Comparison of ENCODE assay signal across 22 cellular contexts in the genomic region with DNA sequence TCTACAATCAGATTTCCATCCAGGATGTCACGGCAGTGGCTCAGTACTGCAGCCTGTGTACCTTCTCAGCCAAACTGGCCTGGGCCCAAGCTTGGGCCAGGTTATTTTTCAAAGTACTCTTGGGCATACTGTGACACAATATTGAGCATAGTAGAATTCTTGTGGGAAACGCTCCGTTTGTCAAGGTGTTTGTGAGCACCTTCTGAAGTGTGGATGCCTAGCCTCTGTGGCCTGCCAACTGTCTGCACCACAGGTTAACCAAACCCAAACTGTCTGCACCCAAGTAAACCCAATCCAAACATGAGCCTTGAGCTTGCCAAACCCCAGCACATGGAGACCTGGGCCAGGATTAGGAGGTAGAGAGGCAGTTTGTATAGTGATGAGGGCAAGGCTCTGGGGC. TPM values are rescaled to one million over a fixed set of nuclear protein-coding genes. Genes with fewer than 3 reads are reported as not detected.
DNase-seq lines count a peak whose midpoint lies in the region; ATAC-seq, FAIRE-seq and TF ChIP-seq lines count a peak whose summit lies in the region.
"Had no signal": no experiment of that assay in that cellular context is flagged by ENCODE, and none has a peak within 500 bp of the region (broad histone marks: within the 10 kb centered on the region; RNA-seq: fewer than 3 reads in every experiment).

No MANE protein-coding gene starts in this region.

- H3K4me1 ChIP-seq in keratinocyte (ENCODE audit: control insufficient read depth, extremely low read depth, insufficient read depth, low read length) (peaks cover 6% of the 10 kb centered on the region), pancreas (peaks cover 0 to 9% (median 3%) of the 10 kb centered on the region in 3 donors), neural progenitor cell (peaks cover 5% of the 10 kb centered on the region)
- H3K4me1 ChIP-seq: A549, BE2C had no signal

- peaks cover 3% of the 10 kb centered on the region for H4K20me1 ChIP-seq in keratinocyte (ENCODE audit: control insufficient read depth, extremely low read depth, insufficient read depth, low read length)
- H4K20me1 ChIP-seq in neural progenitor cell (ENCODE audit: low read depth): peaks cover 3% of the 10 kb centered on the region

- H3K9me1 ChIP-seq in keratinocyte (ENCODE audit: control insufficient read depth, extremely low read depth, insufficient read depth, low read length): peaks cover 3% of the 10 kb centered on the region

- POLR2A ChIA-PET in WTC11 (lab: Charles Lee): no interaction called here

- no peaks in the 10 kb centered on the region for H3K9me3 Mint-ChIP-seq in activated CD4-positive, alpha-beta T cell treated with anti-CD3 and anti-CD28 coated beads, Interleukin-2, amount 10 ng/mL, durations not matched to agents 24 days and 14 days
- H3K9me3 Mint-ChIP-seq in neural progenitor cell: peaks cover 2% of the 10 kb centered on the region
- H3K9me3 Mint-ChIP-seq in WTC11: no peaks in the 10 kb centered on the region

- DNase-seq in DMS79 (lab: John Stamatoyannopoulos, UW) (peak; percentile 38), keratinocyte (ENCODE audit: low read depth, low spot score) (no peak), pancreas (no peak), neural progenitor cell (ENCODE audit: low spot score) (no peak), WTC11 (ENCODE audit: low spot score) (no peak), anterior cingulate cortex (lab: John Stamatoyannopoulos, UW) (no peak)
- no peak for DNase-seq in activated CD4-positive, alpha-beta T cell treated with anti-CD3 and anti-CD28 coated beads, Interleukin-2, amount 10 ng/mL, durations not matched to agents 24 days and 14 days
- DNase-seq: BE2C, IMR-90, NCI-H1092 treated with DMSO at 0.1 percent for 48 hours, NCI-H1436 treated with DMSO at 0.1 percent for 48 hours, NCI-H2081, NCI-H2171, NCI-H524 treated with DMSO at 0.1 percent for 48 hours, NCI-H82 had no signal

- H3K27me3 ChIP-seq in keratinocyte (ENCODE audit: control insufficient read depth, extremely low read depth, insufficient read depth, low read length) (no peaks in the 10 kb centered on the region), pancreas (no peaks in the 10 kb centered on the region), neural progenitor cell (no peaks in the 10 kb centered on the region)
- H3K27me3 ChIP-seq: BE2C had no signal

- H2AFZ ChIP-seq in keratinocyte (ENCODE audit: control insufficient read depth, low read length) (no peak overlapping the region), neural progenitor cell (replicated peaks) (no peak overlapping the region)

- WGBS in pancreas, 2 donors: 58 to 61% methylated on average over 3 of the region's 3 CpGs

- no peak overlapping the region for H3K4me3 ChIP-seq in keratinocyte (ENCODE audit: control insufficient read depth in 2 of 3, extremely low read depth in 1 of 3, insufficient read depth in 2 of 3, low read depth in 1 of 3, low read length in 3 of 3)
- no peak overlapping the region for H3K4me3 ChIP-seq in pancreas
- no peak overlapping the region for H3K4me3 ChIP-seq in neural progenitor cell
- H3K4me3 ChIP-seq: A549, GM12878 had no signal

- no peaks in the 10 kb centered on the region for H3K9me3 ChIP-seq in keratinocyte (ENCODE audit: control insufficient read depth, low read depth, low read length)
- no peaks in the 10 kb centered on the region for H3K9me3 ChIP-seq in pancreas
- H3K9me3 ChIP-seq in neural progenitor cell (ENCODE audit: low read depth): no peaks in the 10 kb centered on the region
- H3K9me3 ChIP-seq: A549, BE2C had no signal

- peaks cover 82% of the 10 kb centered on the region for H3K79me2 ChIP-seq in keratinocyte (ENCODE audit: control insufficient read depth, insufficient read depth, low read length)
- H3K79me2 ChIP-seq in neural progenitor cell (ENCODE audit: low read depth): peaks cover 8% of the 10 kb centered on the region

- H3K27ac ChIP-seq in angular gyrus (ENCODE audit: low read depth, low read length): peak overlapping the region; percentile 33
- no peak overlapping the region for H3K27ac ChIP-seq in keratinocyte (ENCODE audit: control insufficient read depth, insufficient read depth, low read length)
- H3K27ac ChIP-seq in pancreas: no peak overlapping the region
- no peak overlapping the region for H3K27ac ChIP-seq in neural progenitor cell
- H3K27ac ChIP-seq: A549, KMS-11 had no signal

- no peak overlapping the region for H3K4me2 ChIP-seq in keratinocyte (ENCODE audit: control insufficient read depth, extremely low read depth, insufficient read depth, low read depth, low read length)
- no peak overlapping the region for H3K4me2 ChIP-seq in neural progenitor cell
- H3K4me2 ChIP-seq: A549, KMS-11 had no signal

- peak; percentile 48 for FAIRE-seq in keratinocyte (lab: Jason Lieb, UNC)
- no peak for FAIRE-seq in pancreas (lab: Jason Lieb, UNC)
- FAIRE-seq: A549, H54, HTR-8/SVneo had no signal

- ATAC-seq in pancreas (peak in 3 of 4 donors; percentile 37 to 58 (median 38)), WTC11 (no peak)
- ATAC-seq: A549, GM12878, Panc1 had no signal

- H3K36me3 ChIP-seq in keratinocyte (ENCODE audit: control insufficient read depth in 2 of 2, extremely low read depth in 1 of 2, insufficient read depth in 2 of 2, low read length in 2 of 2) (no peaks in the 10 kb centered on the region), pancreas (no peaks in the 10 kb centered on the region), neural progenitor cell (no peaks in the 10 kb centered on the region)
- H3K36me3 ChIP-seq: BE2C had no signal

- no peaks in the 10 kb centered on the region for H3F3A ChIP-seq in neural progenitor cell (ENCODE audit: low read depth)

- H3K9ac ChIP-seq in keratinocyte (ENCODE audit: control insufficient read depth, extremely low read depth, insufficient read depth, low read length) (no peak overlapping the region), neural progenitor cell (no peak overlapping the region)
- H3K9ac ChIP-seq: KMS-11 had no signal

- no peaks in the 10 kb centered on the region for H3K36me3 Mint-ChIP-seq in activated CD4-positive, alpha-beta T cell treated with anti-CD3 and anti-CD28 coated beads, Interleukin-2, amount 10 ng/mL, durations not matched to agents 24 days and 14 days (ENCODE audit: low read depth)
- H3K36me3 Mint-ChIP-seq in neural progenitor cell (peaks cover 4% of the 10 kb centered on the region), WTC11 (no peaks in the 10 kb centered on the region)

- H3K4me1 Mint-ChIP-seq in activated CD4-positive, alpha-beta T cell treated with anti-CD3 and anti-CD28 coated beads, Interleukin-2, amount 10 ng/mL, durations not matched to agents 24 days and 14 days: no peaks in the 10 kb centered on the region
- peaks cover 2% of the 10 kb centered on the region for H3K4me1 Mint-ChIP-seq in neural progenitor cell
- peaks cover 25% of the 10 kb centered on the region for H3K4me1 Mint-ChIP-seq in WTC11

- TF ChIP-seq CTCF in keratinocyte (optimal IDR thresholded peaks at IDR 0.05 in 1 of 3, IDR thresholded peaks at IDR 0.05 in 1 of 3, conservative IDR thresholded peaks at IDR 0.05 in 1 of 3; ENCODE audit: extremely low read depth in 1 of 3, insufficient read depth in 2 of 3, low read length in 3 of 3) (no peak), pancreas (IDR thresholded peaks at IDR 0.05) (no peak), neural progenitor cell (IDR thresholded peaks at IDR 0.05) (no peak), WTC11 (IDR thresholded peaks at IDR 0.05) (no peak)

- peaks cover 10% of the 10 kb centered on the region for H3K27me3 Mint-ChIP-seq in activated CD4-positive, alpha-beta T cell treated with anti-CD3 and anti-CD28 coated beads, Interleukin-2, amount 10 ng/mL, durations not matched to agents 24 days and 14 days
- H3K27me3 Mint-ChIP-seq in neural progenitor cell (ENCODE audit: insufficient read depth, low read depth): peaks cover 3% of the 10 kb centered on the region
- H3K27me3 Mint-ChIP-seq in WTC11 (ENCODE audit: low read depth): no peaks in the 10 kb centered on the region

- intact Hi-C loops in pancreas (cut with DNase I): no loop called here
- intact Hi-C loops in activated CD4-positive, alpha-beta T cell treated with anti-CD3 and anti-CD28 coated beads, Interleukin-2, amount 10 ng/mL, durations not matched to agents 24 days and 14 days (cut with micrococcal nuclease): no loop called here

- CTCF ChIA-PET in WTC11 (lab: Charles Lee): interaction anchor here (1.2 kb wide), 1 partner anchor 87 kb away, joined by 5 read pairs; no protein-coding TSS in a partner anchor

- no peak overlapping the region for H3K27ac Mint-ChIP-seq in activated CD4-positive, alpha-beta T cell treated with anti-CD3 and anti-CD28 coated beads, Interleukin-2, amount 10 ng/mL, durations not matched to agents 24 days and 14 days
- H3K27ac Mint-ChIP-seq in neural progenitor cell (no peak overlapping the region), WTC11 (no peak overlapping the region)

- dilution Hi-C loops in keratinocyte (cut with MboI; ENCODE audit: extremely low pct_ligation_motif_present, low sequenced_read_pairs): no loop called here

- no peak overlapping the region for H3K4me3 Mint-ChIP-seq in activated CD4-positive, alpha-beta T cell treated with anti-CD3 and anti-CD28 coated beads, Interleukin-2, amount 10 ng/mL, durations not matched to agents 24 days and 14 days
- H3K4me3 Mint-ChIP-seq in neural progenitor cell: no peak overlapping the region
- H3K4me3 Mint-ChIP-seq in WTC11: no peak overlapping the region

RNA-seq across cellular contexts. Expression of gene CTDSPL, which starts 25.4 kb away (rescaled TPM):
- 77.7 to 83.2 TPM (median 83.0 TPM) in 3 replicates for polyA plus RNA-seq in keratinocyte
- polyA plus RNA-seq in keratinocyte (2011; ENCODE audit: low read depth): 8.3 TPM
- 63.8 and 80.6 TPM in 2 replicates for polyA plus RNA-seq in keratinocyte (2011; cell fraction: cytosol; rRNA removed)
- 62.6 and 70.5 TPM in 2 replicates for polyA plus RNA-seq in keratinocyte (2011; cell fraction: nucleus; rRNA removed)
- polyA plus RNA-seq in keratinocyte (2012; ENCODE audit: low replicate concordance): 43.9 and 69.2 TPM in 2 replicates
- polyA minus RNA-seq in keratinocyte: 104 to 118 TPM (median 106 TPM) in 3 replicates
- polyA minus RNA-seq in keratinocyte (2011; cell fraction: cytosol; rRNA and poly(A)+ RNA removed): 52.8 TPM
- 31.5 and 49.4 TPM in 2 replicates for polyA minus RNA-seq in keratinocyte (2011; cell fraction: nucleus; rRNA and poly(A)+ RNA removed)
- 10 to 100 TPM; 14.2 to 34.8 (median 17.8) TPM for total RNA-seq in pancreas
- 10 to 100 TPM in 1 of 2 donors, 1 to 10 TPM in 1; 8.4 to 14.8 TPM for polyA plus RNA-seq in pancreas
- total RNA-seq in activated CD4-positive, alpha-beta T cell treated with anti-CD3 and anti-CD28 coated beads, Interleukin-2, amount 10 ng/mL, durations not matched to agents 24 days and 14 days: 6.1 and 6.5 TPM in 2 replicates
- total RNA-seq in neural progenitor cell (ENCODE audit: low replicate concordance): 36.9 and 43.0 TPM in 2 replicates
- 28.0 to 41.2 TPM (median 28.6 TPM) in 3 replicates for total RNA-seq in WTC11 (2021)
